In genomic region chr7:30797294-30798040, GRCh38 we compare ENCODE assay signal across 2 cellular contexts.
TF ChIP-seq lines count a peak whose summit lies in the region.

No MANE protein-coding gene starts in this region.

TF ChIP-seq in SK-N-SH, 30 proteins besides CTCF, POLR2A, EP300 and RAD21 (continued from another document):
- TF ChIP-seq REST (IDR thresholded peaks at IDR 0.05; ENCODE audit: low read depth, low read length): no peak
- no peak for TF ChIP-seq NRF1 (IDR thresholded peaks at IDR 0.05; ENCODE audit: low read depth, low read length)

TF ChIP-seq in SK-N-SH treated with all-trans-retinoic acid at 6 μM for 48 hours, 23 proteins besides CTCF, POLR2A, EP300 and RAD21 (continued from another document):
- TF ChIP-seq TSHZ2 (CRISPR knock-in tag; IDR thresholded peaks at IDR 0.05): no peak
- no peak for TF ChIP-seq TCF4 (CRISPR knock-in tag; IDR thresholded peaks at IDR 0.05; ENCODE audit: borderline replicate concordance)
- TF ChIP-seq SNAI2 (CRISPR knock-in tag; IDR thresholded peaks at IDR 0.05): no peak
- no peak for TF ChIP-seq CSRNP3 (CRISPR knock-in tag; IDR thresholded peaks at IDR 0.05)
- TF ChIP-seq ARNTL (CRISPR knock-in tag; IDR thresholded peaks at IDR 0.05; ENCODE audit: borderline replicate concordance, low read depth): no peak
